ENCODE assay signal across 1 cellular context in genomic region chrX:45769919-45770582, GRCh38.
A peak's percentile ranks its signal among the peaks of the same experiment; 100 is the strongest.
TF ChIP-seq lines count a peak whose summit lies in the region.

No MANE protein-coding gene starts in this region.

TF ChIP-seq in K562, 482 proteins besides CTCF, POLR2A, EP300 and RAD21 (continued from another document and continues in another):
- TF ChIP-seq CUX1 (CRISPR knock-in tag; IDR thresholded peaks at IDR 0.05) (no peak), CXXC5 (CRISPR knock-in tag; IDR thresholded peaks at IDR 0.05) (no peak), ZNF12 (CRISPR knock-in tag; IDR thresholded peaks at IDR 0.05) (no peak), POLR2H (tag; IDR thresholded peaks at IDR 0.05; ENCODE audit: low read depth) (peak; percentile 37; the same call in 1 of the 2 replicates), MCM5 (IDR thresholded peaks at IDR 0.05; ENCODE audit: low read depth) (no peak), CREB3 (tag; conservative IDR thresholded peaks at IDR 0.05; ENCODE audit: low read depth) (no peak), ARID4B (CRISPR knock-in tag; IDR thresholded peaks at IDR 0.05) (no peak), NCOR1 (IDR thresholded peaks at IDR 0.05) (no peak), RBFOX2 (IDR thresholded peaks at IDR 0.05; ENCODE audit: low read depth, low read length) (peak; percentile 59), ELF1 (tag; IDR thresholded peaks at IDR 0.05) (no peak), ZNF589 (CRISPR knock-in tag; IDR thresholded peaks at IDR 0.05; ENCODE audit: low read depth) (no peak), ELF2 (CRISPR knock-in tag; IDR thresholded peaks at IDR 0.05) (no peak), TAF7 (tag; IDR thresholded peaks at IDR 0.05) (no peak), ZNF165 (CRISPR knock-in tag; IDR thresholded peaks at IDR 0.05; ENCODE audit: borderline replicate concordance) (no peak), NELFE (IDR thresholded peaks at IDR 0.05; ENCODE audit: insufficient read depth, insufficient read length) (no peak), POLR2G (IDR thresholded peaks at IDR 0.05; ENCODE audit: low read depth, low read length) (peak; percentile 65), CC2D1A (IDR thresholded peaks at IDR 0.05) (no peak), FOXP1 (CRISPR knock-in tag; IDR thresholded peaks at IDR 0.05) (no peak), SFPQ (IDR thresholded peaks at IDR 0.05; ENCODE audit: low read depth, low read length) (no peak), OTX1 (CRISPR knock-in tag; IDR thresholded peaks at IDR 0.05) (no peak), MYBL2 (IDR thresholded peaks at IDR 0.05; ENCODE audit: low read depth) (no peak), MYBL2 (CRISPR knock-in tag; IDR thresholded peaks at IDR 0.05; ENCODE audit: borderline replicate concordance) (no peak), TEAD1 (CRISPR knock-in tag; IDR thresholded peaks at IDR 0.05) (no peak), SIRT6 (IDR thresholded peaks at IDR 0.05; ENCODE audit: low read depth, low read length) (no peak), ATF2 (CRISPR knock-in tag; IDR thresholded peaks at IDR 0.05) (no peak), TBP (optimal IDR thresholded peaks at IDR 0.05; ENCODE audit: low read depth, low read length) (peak; percentile 91), ZEB2 (IDR thresholded peaks at IDR 0.05) (no peak), MEIS2 (IDR thresholded peaks at IDR 0.05; ENCODE audit: partially characterized antibody) (no peak), DEAF1 (CRISPR knock-in tag; IDR thresholded peaks at IDR 0.05) (no peak), PHF21A (IDR thresholded peaks at IDR 0.05; ENCODE audit: borderline replicate concordance, low read depth) (no peak), ZNF586 (CRISPR knock-in tag; conservative IDR thresholded peaks at IDR 0.05) (no peak), IRF2 (CRISPR knock-in tag; IDR thresholded peaks at IDR 0.05) (no peak)
- TF ChIP-seq, protein P1, sequence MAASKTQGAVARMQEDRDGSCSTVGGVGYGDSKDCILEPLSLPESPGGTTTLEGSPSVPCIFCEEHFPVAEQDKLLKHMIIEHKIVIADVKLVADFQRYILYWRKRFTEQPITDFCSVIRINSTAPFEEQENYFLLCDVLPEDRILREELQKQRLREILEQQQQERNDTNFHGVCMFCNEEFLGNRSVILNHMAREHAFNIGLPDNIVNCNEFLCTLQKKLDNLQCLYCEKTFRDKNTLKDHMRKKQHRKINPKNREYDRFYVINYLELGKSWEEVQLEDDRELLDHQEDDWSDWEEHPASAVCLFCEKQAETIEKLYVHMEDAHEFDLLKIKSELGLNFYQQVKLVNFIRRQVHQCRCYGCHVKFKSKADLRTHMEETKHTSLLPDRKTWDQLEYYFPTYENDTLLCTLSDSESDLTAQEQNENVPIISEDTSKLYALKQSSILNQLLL (CRISPR knock-in tag; IDR thresholded peaks at IDR 0.05; ENCODE audit: borderline replicate concordance) = no peak
- TF ChIP-seq, protein P2, sequence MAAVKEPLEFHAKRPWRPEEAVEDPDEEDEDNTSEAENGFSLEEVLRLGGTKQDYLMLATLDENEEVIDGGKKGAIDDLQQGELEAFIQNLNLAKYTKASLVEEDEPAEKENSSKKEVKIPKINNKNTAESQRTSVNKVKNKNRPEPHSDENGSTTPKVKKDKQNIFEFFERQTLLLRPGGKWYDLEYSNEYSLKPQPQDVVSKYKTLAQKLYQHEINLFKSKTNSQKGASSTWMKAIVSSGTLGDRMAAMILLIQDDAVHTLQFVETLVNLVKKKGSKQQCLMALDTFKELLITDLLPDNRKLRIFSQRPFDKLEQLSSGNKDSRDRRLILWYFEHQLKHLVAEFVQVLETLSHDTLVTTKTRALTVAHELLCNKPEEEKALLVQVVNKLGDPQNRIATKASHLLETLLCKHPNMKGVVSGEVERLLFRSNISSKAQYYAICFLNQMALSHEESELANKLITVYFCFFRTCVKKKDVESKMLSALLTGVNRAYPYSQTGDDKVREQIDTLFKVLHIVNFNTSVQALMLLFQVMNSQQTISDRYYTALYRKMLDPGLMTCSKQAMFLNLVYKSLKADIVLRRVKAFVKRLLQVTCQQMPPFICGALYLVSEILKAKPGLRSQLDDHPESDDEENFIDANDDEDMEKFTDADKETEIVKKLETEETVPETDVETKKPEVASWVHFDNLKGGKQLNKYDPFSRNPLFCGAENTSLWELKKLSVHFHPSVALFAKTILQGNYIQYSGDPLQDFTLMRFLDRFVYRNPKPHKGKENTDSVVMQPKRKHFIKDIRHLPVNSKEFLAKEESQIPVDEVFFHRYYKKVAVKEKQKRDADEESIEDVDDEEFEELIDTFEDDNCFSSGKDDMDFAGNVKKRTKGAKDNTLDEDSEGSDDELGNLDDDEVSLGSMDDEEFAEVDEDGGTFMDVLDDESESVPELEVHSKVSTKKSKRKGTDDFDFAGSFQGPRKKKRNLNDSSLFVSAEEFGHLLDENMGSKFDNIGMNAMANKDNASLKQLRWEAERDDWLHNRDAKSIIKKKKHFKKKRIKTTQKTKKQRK (IDR thresholded peaks at IDR 0.05; ENCODE audit: borderline replicate concordance, low read depth, low read length) = no peak
- TF ChIP-seq, protein P3, sequence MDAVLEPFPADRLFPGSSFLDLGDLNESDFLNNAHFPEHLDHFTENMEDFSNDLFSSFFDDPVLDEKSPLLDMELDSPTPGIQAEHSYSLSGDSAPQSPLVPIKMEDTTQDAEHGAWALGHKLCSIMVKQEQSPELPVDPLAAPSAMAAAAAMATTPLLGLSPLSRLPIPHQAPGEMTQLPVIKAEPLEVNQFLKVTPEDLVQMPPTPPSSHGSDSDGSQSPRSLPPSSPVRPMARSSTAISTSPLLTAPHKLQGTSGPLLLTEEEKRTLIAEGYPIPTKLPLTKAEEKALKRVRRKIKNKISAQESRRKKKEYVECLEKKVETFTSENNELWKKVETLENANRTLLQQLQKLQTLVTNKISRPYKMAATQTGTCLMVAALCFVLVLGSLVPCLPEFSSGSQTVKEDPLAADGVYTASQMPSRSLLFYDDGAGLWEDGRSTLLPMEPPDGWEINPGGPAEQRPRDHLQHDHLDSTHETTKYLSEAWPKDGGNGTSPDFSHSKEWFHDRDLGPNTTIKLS (IDR thresholded peaks at IDR 0.05; ENCODE audit: borderline replicate concordance, low read depth) = no peak
- TF ChIP-seq, protein P4, sequence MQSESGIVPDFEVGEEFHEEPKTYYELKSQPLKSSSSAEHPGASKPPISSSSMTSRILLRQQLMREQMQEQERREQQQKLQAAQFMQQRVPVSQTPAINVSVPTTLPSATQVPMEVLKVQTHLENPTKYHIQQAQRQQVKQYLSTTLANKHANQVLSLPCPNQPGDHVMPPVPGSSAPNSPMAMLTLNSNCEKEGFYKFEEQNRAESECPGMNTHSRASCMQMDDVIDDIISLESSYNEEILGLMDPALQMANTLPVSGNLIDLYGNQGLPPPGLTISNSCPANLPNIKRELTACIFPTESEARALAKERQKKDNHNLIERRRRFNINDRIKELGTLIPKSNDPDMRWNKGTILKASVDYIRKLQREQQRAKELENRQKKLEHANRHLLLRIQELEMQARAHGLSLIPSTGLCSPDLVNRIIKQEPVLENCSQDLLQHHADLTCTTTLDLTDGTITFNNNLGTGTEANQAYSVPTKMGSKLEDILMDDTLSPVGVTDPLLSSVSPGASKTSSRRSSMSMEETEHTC (IDR thresholded peaks at IDR 0.05) = no peak
